ENCODE assay signal across 8 cellular contexts in the genomic region with DNA sequence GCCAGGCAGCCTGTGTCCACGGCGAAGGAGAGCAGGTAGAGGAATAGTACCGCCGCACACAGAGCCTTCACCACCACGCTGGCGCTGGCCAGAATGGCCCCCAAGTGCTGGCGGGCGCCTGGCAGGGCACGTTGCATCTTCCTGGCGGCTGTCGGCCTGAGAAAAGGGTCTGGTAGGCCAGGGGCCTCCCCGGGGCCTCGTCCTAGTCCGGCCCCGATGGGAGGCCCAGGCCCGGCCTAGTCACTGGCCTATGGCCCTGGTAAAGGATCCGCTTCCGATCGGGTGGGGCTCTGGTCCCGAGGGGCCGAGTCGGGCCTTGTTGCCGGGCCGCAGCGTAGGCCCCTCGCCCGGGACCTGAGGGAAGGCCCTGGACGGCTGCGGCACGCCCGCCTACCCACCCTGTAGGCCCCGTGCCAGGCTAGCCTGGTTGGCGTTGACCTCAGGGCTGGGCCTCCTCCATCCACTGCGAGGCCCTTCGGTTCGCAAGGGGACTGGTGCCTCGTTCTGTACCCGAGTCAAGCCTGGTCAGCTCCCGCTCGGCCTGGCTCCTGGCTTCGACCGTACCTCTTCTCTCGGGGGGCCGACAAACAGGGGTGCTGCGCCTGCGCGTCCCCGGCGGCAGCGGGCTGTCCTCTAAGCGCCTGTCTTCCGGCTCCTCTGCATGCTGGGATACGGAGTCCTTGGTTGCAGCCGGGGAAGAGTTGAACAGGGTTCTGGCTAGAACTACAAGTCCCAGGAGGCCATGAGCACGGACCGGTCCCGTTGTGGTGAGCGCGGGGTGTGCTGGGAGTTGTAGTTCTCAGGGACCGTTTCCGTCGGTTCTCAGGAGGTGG. TPM values are rescaled to one million over a fixed set of nuclear protein-coding genes. Genes with fewer than 3 reads are reported as not detected.
A peak's percentile ranks its signal among the peaks of the same experiment; 100 is the strongest.
DNase-seq lines count a peak whose midpoint lies in the region; ATAC-seq, FAIRE-seq and TF ChIP-seq lines count a peak whose summit lies in the region.

A gene with protein sequence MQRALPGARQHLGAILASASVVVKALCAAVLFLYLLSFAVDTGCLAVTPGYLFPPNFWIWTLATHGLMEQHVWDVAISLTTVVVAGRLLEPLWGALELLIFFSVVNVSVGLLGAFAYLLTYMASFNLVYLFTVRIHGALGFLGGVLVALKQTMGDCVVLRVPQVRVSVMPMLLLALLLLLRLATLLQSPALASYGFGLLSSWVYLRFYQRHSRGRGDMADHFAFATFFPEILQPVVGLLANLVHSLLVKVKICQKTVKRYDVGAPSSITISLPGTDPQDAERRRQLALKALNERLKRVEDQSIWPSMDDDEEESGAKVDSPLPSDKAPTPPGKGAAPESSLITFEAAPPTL (minus strand): TSS at position 595 of the 833 bp plus-strand sequence. CDS start 458 bp downstream, at position 137.

- peaks cover 11 to 18% of the 10 kb centered on the region in 2 donors for H3K4me1 ChIP-seq in small intestine (ENCODE audit: control insufficient read depth in 2 of 2, insufficient read depth in 1 of 2, low read depth in 1 of 2, low read length in 1 of 2)

- H3K27ac Mint-ChIP-seq in WTC11: peak within 1 kb of the TSS; percentile 32

- H3K4me1 Mint-ChIP-seq in WTC11: peaks cover 24% of the 10 kb centered on the region

- H3K27me3 ChIP-seq in AG04450 (ENCODE audit: control insufficient read depth, insufficient read depth, low read length) (no peaks in the 10 kb centered on the region), small intestine (ENCODE audit: control insufficient read depth in 2 of 2, insufficient read depth in 2 of 2, low read length in 2 of 2) (no peaks in the 10 kb centered on the region)

- peaks cover 14% of the 10 kb centered on the region for H3K36me3 Mint-ChIP-seq in WTC11

- H3K4me3 Mint-ChIP-seq in WTC11: peak within 1 kb of the TSS; percentile 93

- H3K4me3 ChIP-seq in AG04450 (ENCODE audit: low read depth, low read length): peak within 1 kb of the TSS; percentile 99
- H3K4me3 ChIP-seq in cardiac fibroblast (replicated peaks in 1 of 2; ENCODE audit: low read depth in 2 of 2, low read length in 2 of 2): peak within 1 kb of the TSS; percentile 88 to 94
- H3K4me3 ChIP-seq in small intestine (ENCODE audit: low read depth in 1 of 2, low read length in 2 of 2): peak within 1 kb of the TSS; percentile 62 to 67

- H3K36me3 ChIP-seq in small intestine (ENCODE audit: control insufficient read depth in 2 of 2, insufficient read depth in 2 of 2, low read length in 2 of 2): peaks cover 9% of the 10 kb centered on the region in 2 donors

- peak within 1 kb of the TSS; percentile 57 for H3K27ac ChIP-seq in AG04450 (ENCODE audit: low read depth, low read length)
- peak within 1 kb of the TSS; percentile 60 to 95 for H3K27ac ChIP-seq in small intestine (ENCODE audit: low read depth in 1 of 2, low read length in 1 of 2)

- peaks cover 19% of the 10 kb centered on the region for H3K27me3 Mint-ChIP-seq in WTC11 (ENCODE audit: low read depth)

- no peaks in the 10 kb centered on the region for H3K9me3 Mint-ChIP-seq in WTC11

- TF ChIP-seq CTCF in AG04450 (IDR thresholded peaks at IDR 0.05; ENCODE audit: low read depth, low read length) (no peak), WTC11 (IDR thresholded peaks at IDR 0.05) (no peak), cardiac fibroblast (IDR thresholded peaks at IDR 0.05; ENCODE audit: low read depth, low read length) (no peak)

- H3K9me3 ChIP-seq in AG04450 (ENCODE audit: control insufficient read depth, insufficient read depth, low read length) (peaks cover 6% of the 10 kb centered on the region; the same call in 1 of the 2 replicates), small intestine (ENCODE audit: control insufficient read depth, low read depth) (no peaks in the 10 kb centered on the region)

- WGBS in small intestine, 3 donors: 1% methylated on average over 61 to 62 of the region's 62 CpGs

- ATAC-seq in GM18909 (IDR thresholded peaks at IDR 0.05; ENCODE audit: poor library complexity, unreplicated experiment): peak; percentile 99
- peak; percentile 100 for ATAC-seq in HG03175 (IDR thresholded peaks at IDR 0.05; ENCODE audit: unreplicated experiment)
- peak; percentile 99 for ATAC-seq in WTC11

- no peak for FAIRE-seq in small intestine (lab: Jason Lieb, UNC)

- CTCF ChIA-PET in AG04450 (lab: Charles Lee) (no interaction called here), WTC11 (lab: Charles Lee) (interaction anchor here (1.3 kb wide), 1 partner anchor 12 kb away, joined by 7 read pairs; no protein-coding TSS in a partner anchor)

- POLR2A ChIA-PET in AG04450 (lab: Yijun Ruan, JAX) (interaction anchor here (0.5 to 1.4 kb wide), 2 partner anchors 9 to 12 kb away, joined by 5 read pairs; a partner anchor contains a TSS), WTC11 (lab: Charles Lee) (no interaction called here)

- DNase-seq in AG04450 (ENCODE audit: low read depth, low spot score) (peak; percentile 96), NCI-H226 (peak; percentile 91), WTC11 (ENCODE audit: low spot score) (peak; percentile 96), cardiac fibroblast (ENCODE audit: low read depth in 2 of 2) (peak; percentile 99), iPS-NIHi11 (ENCODE audit: low spot score) (peak; percentile 98), small intestine (peak; percentile 99)

TF ChIP-seq in WTC11, 78 proteins besides CTCF, POLR2A, EP300 and RAD21 (continues in another document):
- TF ChIP-seq, protein P1, sequence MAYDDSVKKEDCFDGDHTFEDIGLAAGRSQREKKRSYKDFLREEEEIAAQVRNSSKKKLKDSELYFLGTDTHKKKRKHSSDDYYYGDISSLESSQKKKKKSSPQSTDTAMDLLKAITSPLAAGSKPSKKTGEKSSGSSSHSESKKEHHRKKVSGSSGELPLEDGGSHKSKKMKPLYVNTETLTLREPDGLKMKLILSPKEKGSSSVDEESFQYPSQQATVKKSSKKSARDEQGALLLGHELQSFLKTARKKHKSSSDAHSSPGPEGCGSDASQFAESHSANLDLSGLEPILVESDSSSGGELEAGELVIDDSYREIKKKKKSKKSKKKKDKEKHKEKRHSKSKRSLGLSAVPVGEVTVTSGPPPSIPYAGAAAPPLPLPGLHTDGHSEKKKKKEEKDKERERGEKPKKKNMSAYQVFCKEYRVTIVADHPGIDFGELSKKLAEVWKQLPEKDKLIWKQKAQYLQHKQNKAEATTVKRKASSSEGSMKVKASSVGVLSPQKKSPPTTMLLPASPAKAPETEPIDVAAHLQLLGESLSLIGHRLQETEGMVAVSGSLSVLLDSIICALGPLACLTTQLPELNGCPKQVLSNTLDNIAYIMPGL (CRISPR knock-in tag; IDR thresholded peaks at IDR 0.05): 0 out of 2 replicates have a peak, but pooled peaks have one; percentile 47
- TF ChIP-seq ETV6 (CRISPR knock-in tag; IDR thresholded peaks at IDR 0.05) (peak; percentile 46; the same call in 1 of the 2 replicates), TP53 (CRISPR knock-in tag; IDR thresholded peaks at IDR 0.05) (no peak), ZNF317 (CRISPR knock-in tag; IDR thresholded peaks at IDR 0.05; ENCODE audit: borderline replicate concordance, low read depth) (no peak), EMX1 (CRISPR knock-in tag; IDR thresholded peaks at IDR 0.05) (no peak), ZBTB21 (CRISPR knock-in tag; IDR thresholded peaks at IDR 0.05; ENCODE audit: borderline replicate concordance) (0 out of 2 replicates have a peak, but pooled peaks have one; percentile 50), JUN (CRISPR knock-in tag; IDR thresholded peaks at IDR 0.05) (no peak), GABPB1 (CRISPR knock-in tag; IDR thresholded peaks at IDR 0.05) (peak; percentile 72), RELA (CRISPR knock-in tag; IDR thresholded peaks at IDR 0.05; ENCODE audit: borderline replicate concordance) (0 out of 2 replicates have a peak, but pooled peaks have one; percentile 29), OVOL2 (CRISPR knock-in tag; IDR thresholded peaks at IDR 0.05; ENCODE audit: borderline replicate concordance) (no peak), NFE2L1 (CRISPR knock-in tag; IDR thresholded peaks at IDR 0.05) (no peak), SP1 (CRISPR knock-in tag; conservative IDR thresholded peaks at IDR 0.05) (peak; percentile 77; the same call in 1 of the 2 replicates)
- TF ChIP-seq, protein P2, sequence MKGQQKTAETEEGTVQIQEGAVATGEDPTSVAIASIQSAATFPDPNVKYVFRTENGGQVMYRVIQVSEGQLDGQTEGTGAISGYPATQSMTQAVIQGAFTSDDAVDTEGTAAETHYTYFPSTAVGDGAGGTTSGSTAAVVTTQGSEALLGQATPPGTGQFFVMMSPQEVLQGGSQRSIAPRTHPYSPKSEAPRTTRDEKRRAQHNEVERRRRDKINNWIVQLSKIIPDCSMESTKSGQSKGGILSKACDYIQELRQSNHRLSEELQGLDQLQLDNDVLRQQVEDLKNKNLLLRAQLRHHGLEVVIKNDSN (CRISPR knock-in tag; IDR thresholded peaks at IDR 0.05): peak; percentile 12; the same call in 1 of the 2 replicates
- TF ChIP-seq, protein P3, sequence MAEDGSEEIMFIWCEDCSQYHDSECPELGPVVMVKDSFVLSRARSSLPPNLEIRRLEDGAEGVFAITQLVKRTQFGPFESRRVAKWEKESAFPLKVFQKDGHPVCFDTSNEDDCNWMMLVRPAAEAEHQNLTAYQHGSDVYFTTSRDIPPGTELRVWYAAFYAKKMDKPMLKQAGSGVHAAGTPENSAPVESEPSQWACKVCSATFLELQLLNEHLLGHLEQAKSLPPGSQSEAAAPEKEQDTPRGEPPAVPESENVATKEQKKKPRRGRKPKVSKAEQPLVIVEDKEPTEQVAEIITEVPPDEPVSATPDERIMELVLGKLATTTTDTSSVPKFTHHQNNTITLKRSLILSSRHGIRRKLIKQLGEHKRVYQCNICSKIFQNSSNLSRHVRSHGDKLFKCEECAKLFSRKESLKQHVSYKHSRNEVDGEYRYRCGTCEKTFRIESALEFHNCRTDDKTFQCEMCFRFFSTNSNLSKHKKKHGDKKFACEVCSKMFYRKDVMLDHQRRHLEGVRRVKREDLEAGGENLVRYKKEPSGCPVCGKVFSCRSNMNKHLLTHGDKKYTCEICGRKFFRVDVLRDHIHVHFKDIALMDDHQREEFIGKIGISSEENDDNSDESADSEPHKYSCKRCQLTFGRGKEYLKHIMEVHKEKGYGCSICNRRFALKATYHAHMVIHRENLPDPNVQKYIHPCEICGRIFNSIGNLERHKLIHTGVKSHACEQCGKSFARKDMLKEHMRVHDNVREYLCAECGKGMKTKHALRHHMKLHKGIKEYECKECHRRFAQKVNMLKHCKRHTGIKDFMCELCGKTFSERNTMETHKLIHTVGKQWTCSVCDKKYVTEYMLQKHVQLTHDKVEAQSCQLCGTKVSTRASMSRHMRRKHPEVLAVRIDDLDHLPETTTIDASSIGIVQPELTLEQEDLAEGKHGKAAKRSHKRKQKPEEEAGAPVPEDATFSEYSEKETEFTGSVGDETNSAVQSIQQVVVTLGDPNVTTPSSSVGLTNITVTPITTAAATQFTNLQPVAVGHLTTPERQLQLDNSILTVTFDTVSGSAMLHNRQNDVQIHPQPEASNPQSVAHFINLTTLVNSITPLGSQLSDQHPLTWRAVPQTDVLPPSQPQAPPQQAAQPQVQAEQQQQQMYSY (CRISPR knock-in tag; IDR thresholded peaks at IDR 0.05): no peak

RNA-seq across cellular contexts. Expression of the gene that starts here (rescaled TPM):
- polyA plus RNA-seq in AG04450 (2011; rRNA removed) (26.6 and 38.1 TPM in 2 replicates), small intestine (10 to 100 TPM; 24.8 to 34.2 (median 27.8) TPM)
- polyA minus RNA-seq in AG04450 (2011; rRNA and poly(A)+ RNA removed): 35.3 and 54.0 TPM in 2 replicates
- total RNA-seq in WTC11 (2021): 26.7 to 30.0 TPM (median 28.4 TPM) in 3 replicates

Comparison
In these comparisons a context has a peak if more than half of its experiments do, and no peak if none do; other contexts are left out.
1. Peak in every context shown above with its lines: DNase-seq, ATAC-seq, H3K4me3 ChIP-seq and H3K27ac ChIP-seq.